8 cellular contexts compared by ENCODE assay signal in the genomic region with DNA sequence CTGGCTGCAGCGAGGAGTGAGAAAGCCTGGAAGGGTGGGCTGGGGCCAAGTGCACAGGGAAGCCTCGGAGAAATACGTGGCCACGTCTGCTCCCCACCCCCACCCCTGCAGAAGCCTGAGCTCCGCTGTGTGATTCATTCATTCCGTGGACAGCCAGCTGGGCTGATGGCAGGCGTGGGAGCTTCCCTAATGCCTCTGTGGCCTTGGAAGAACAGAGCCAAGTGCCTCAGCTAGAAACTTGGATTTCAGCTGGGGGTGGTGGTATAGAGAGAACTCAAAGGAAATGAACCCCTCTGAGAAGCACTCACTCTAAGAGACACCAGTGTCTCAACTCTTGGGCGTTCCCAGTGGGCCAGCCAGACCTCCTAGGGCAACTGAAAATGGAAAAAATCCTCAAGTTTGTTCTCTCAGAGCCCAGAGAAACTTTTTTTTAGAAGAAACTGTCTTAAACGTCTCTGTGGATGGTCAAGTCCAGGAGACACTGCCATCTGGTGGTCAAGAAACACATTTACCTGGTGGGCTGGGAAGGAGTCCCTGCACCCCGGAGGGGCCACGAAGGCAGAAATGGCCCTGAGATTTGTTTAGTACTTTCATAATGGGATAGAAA. TPM values are rescaled to one million over a fixed set of nuclear protein-coding genes. Genes with fewer than 3 reads are reported as not detected.
DNase-seq lines count a peak whose midpoint lies in the region; ATAC-seq and TF ChIP-seq lines count a peak whose summit lies in the region.

No MANE protein-coding gene starts in this region.

- peaks cover 80% of the 10 kb centered on the region for H3K4me1 ChIP-seq in SJSA1 (replicated peaks)
- peaks cover 29 to 39% of the 10 kb centered on the region in 2 donors for H3K4me1 ChIP-seq in adrenal gland (replicated peaks in 1 of 2)
- H3K4me1 ChIP-seq in cardiac muscle cell (ENCODE audit: low read depth), result peaks cover 8% of the 10 kb centered on the region
- H3K4me1 ChIP-seq in parathyroid adenoma, result peaks cover 4% of the 10 kb centered on the region

- no peak overlapping the region for H3K4me3 ChIP-seq in SJSA1
- H3K4me3 ChIP-seq in adrenal gland, result peak overlapping the region in 1 of 4 donors; percentile 11
- H3K4me3 ChIP-seq in cardiac muscle cell, result no peak overlapping the region
- no peak overlapping the region for H3K4me3 ChIP-seq in parathyroid adenoma (ENCODE audit: low read depth, low read length)

- peak; percentile 73 for DNase-seq in Caki2 (ENCODE audit: low read depth)
- peak; percentile 87 to 98 for DNase-seq in SJSA1 (ENCODE audit: low read depth in 1 of 2, low spot score in 2 of 2)
- peak; percentile 77 to 92 (median 91) for DNase-seq in adrenal gland
- DNase-seq in cardiac muscle cell (ENCODE audit: low read depth in 1 of 2, low spot score in 1 of 2), result peak; percentile 74 to 97
- no peak for DNase-seq in cortex of kidney (lab: John Stamatoyannopoulos, UW)

- no peak overlapping the region for H3K9ac ChIP-seq in parathyroid adenoma

- TF ChIP-seq CTCF in adrenal gland (IDR thresholded peaks at IDR 0.05) (peak; percentile 84 to 93 (median 90)), cardiac muscle cell (IDR thresholded peaks at IDR 0.05; ENCODE audit: low read depth, low read length) (peak; percentile 81), parathyroid adenoma (IDR thresholded peaks at IDR 0.05) (peak; percentile 92)

- WGBS in adrenal gland, 4 donors, result 5 to 14% (median 9%) methylated on average over 6 to 11 of the region's 11 CpGs

- H3K27ac ChIP-seq in SJSA1 (peak overlapping the region; percentile 98), adrenal gland (peak overlapping the region; percentile 1 to 86 (median 81)), cardiac muscle cell (peak overlapping the region; percentile 54), parathyroid adenoma (no peak overlapping the region)

- ATAC-seq in GM19397 (IDR thresholded peaks at IDR 0.05; ENCODE audit: unreplicated experiment), result peak; percentile 64
- peak; percentile 57 for ATAC-seq in HG03565 (IDR thresholded peaks at IDR 0.05; ENCODE audit: unreplicated experiment)

- H3K9me3 ChIP-seq in SJSA1 (replicated peaks) (no peaks in the 10 kb centered on the region), adrenal gland (replicated peaks in 1 of 3) (no peaks in the 10 kb centered on the region), cardiac muscle cell (ENCODE audit: low read depth) (no peaks in the 10 kb centered on the region), parathyroid adenoma (ENCODE audit: control insufficient read depth, low read length) (no peaks in the 10 kb centered on the region)

- H3K27me3 ChIP-seq in SJSA1 (replicated peaks) (no peaks in the 10 kb centered on the region), adrenal gland (no peaks in the 10 kb centered on the region), cardiac muscle cell (no peaks in the 10 kb centered on the region), parathyroid adenoma (ENCODE audit: control insufficient read depth, insufficient read depth, low read length) (no peaks in the 10 kb centered on the region)

- H3K36me3 ChIP-seq in SJSA1 (peaks cover 23% of the 10 kb centered on the region), adrenal gland (replicated peaks in 1 of 2) (peaks cover 0 to 7% of the 10 kb centered on the region in 2 donors), cardiac muscle cell (peaks cover 2% of the 10 kb centered on the region), parathyroid adenoma (ENCODE audit: control insufficient read depth, insufficient read depth, low read length) (no peaks in the 10 kb centered on the region)

- peak overlapping the region; percentile 7 for H2AFZ ChIP-seq in parathyroid adenoma

- H3K4me2 ChIP-seq in parathyroid adenoma (ENCODE audit: low read length), result no peak overlapping the region

- intact Hi-C loops in adrenal gland (cut with DNase I), result loop anchor here (2.0 to 10.0 kb wide), 4 partner anchors 82 to 296 kb away; partner anchors contain the start of gene SLC36A1 (in 1 of the 2)

- H3K79me2 ChIP-seq in parathyroid adenoma, result no peaks in the 10 kb centered on the region

- TF ChIP-seq POLR2A in adrenal gland (IDR thresholded peaks at IDR 0.05), result peak in 1 of 2 donors; percentile 54

- in situ Hi-C loops in Caki2 (cut with HindIII; ENCODE audit: low pct_unique_long_range_greater_than_20kb, low sequenced_read_pairs), result no loop called here

RNA-seq across cellular contexts. Expression of gene ATOX1, which starts 18.0 kb away (rescaled TPM):
- total RNA-seq in Caki2 (2014; rRNA removed; shearing (Covaris generic); ENCODE audit: low replicate concordance), result 19.8 and 39.4 TPM in 2 replicates
- 101 and 124 TPM in 2 replicates for total RNA-seq in SJSA1 (2014; rRNA removed; shearing (Covaris generic))
- total RNA-seq in adrenal gland, result 100 to 1,000 TPM in 7 of 8 donors, 10 to 100 TPM in 1; 97.5 to 291 (median 137) TPM
- polyA plus RNA-seq in adrenal gland, result 100 to 1,000 TPM; 125 to 213 (median 136) TPM
- 68.2 and 168 TPM in 2 replicates for total RNA-seq in cardiac muscle cell
- 186 and 190 TPM in 2 replicates for polyA plus RNA-seq in cardiac muscle cell

RNA-seq across cellular contexts. Expression of gene G3BP1, which starts 31.3 kb away (rescaled TPM):
- total RNA-seq in Caki2 (2014; rRNA removed; shearing (Covaris generic); ENCODE audit: low replicate concordance), result 55.1 and 91.9 TPM in 2 replicates
- 240 and 259 TPM in 2 replicates for total RNA-seq in SJSA1 (2014; rRNA removed; shearing (Covaris generic))
- 100 to 1,000 TPM in 5 of 8 donors, 10 to 100 TPM in 3; 61.4 to 167 (median 135) TPM for total RNA-seq in adrenal gland
- 10 to 100 TPM; 11.5 to 90.3 (median 13.0) TPM for polyA plus RNA-seq in adrenal gland
- total RNA-seq in cardiac muscle cell, result 66.9 and 97.0 TPM in 2 replicates
- polyA plus RNA-seq in cardiac muscle cell, result 105 and 140 TPM in 2 replicates

RNA-seq across cellular contexts. Expression of gene SPARC, which starts 53.7 kb away (rescaled TPM):
- total RNA-seq in Caki2 (2014; rRNA removed; shearing (Covaris generic); ENCODE audit: low replicate concordance), result 111 and 136 TPM in 2 replicates
- 2,833 and 2,882 TPM in 2 replicates for total RNA-seq in SJSA1 (2014; rRNA removed; shearing (Covaris generic))
- total RNA-seq in adrenal gland (1,000 to 10,000 TPM in 4 of 8 donors, 100 to 1,000 TPM in 4; 478 to 3,013 (median 1,213) TPM), cardiac muscle cell (130 and 216 TPM in 2 replicates)
- polyA plus RNA-seq in adrenal gland (1,000 to 10,000 TPM in 1 of 3 donors, 100 to 1,000 TPM in 2; 145 to 2,674 (median 298) TPM), cardiac muscle cell (548 and 705 TPM in 2 replicates)
